Comparison of ENCODE assay signal across 2 cellular contexts in genomic region chr11:134779179-134779578, GRCh38.
TF ChIP-seq lines count a peak whose summit lies in the region.

No MANE protein-coding gene starts in this region.

TF ChIP-seq in liver, 16 proteins besides CTCF, POLR2A, EP300 and RAD21 (continued from another document):
- TF ChIP-seq REST (IDR thresholded peaks at IDR 0.05) (no peak), JUND (IDR thresholded peaks at IDR 0.05) (peak in 1 of 2 donors; percentile 87), EGR1 (IDR thresholded peaks at IDR 0.05; ENCODE audit: low read depth in 2 of 2) (peak in 1 of 2 donors; percentile 15), HNF4A (conservative IDR thresholded peaks at IDR 0.05) (peak; percentile 11 to 89), YY1 (IDR thresholded peaks at IDR 0.05) (peak; percentile 44)

TF ChIP-seq in HepG2, 621 proteins besides CTCF, POLR2A, EP300 and RAD21 (continued from another document):
- TF ChIP-seq E2F1 (CRISPR knock-in tag; IDR thresholded peaks at IDR 0.05) (no peak), ARID2 (CRISPR knock-in tag; IDR thresholded peaks at IDR 0.05; ENCODE audit: borderline replicate concordance) (no peak), ZNF672 (CRISPR knock-in tag; IDR thresholded peaks at IDR 0.05) (no peak)
TF ChIP-seq in HepG2: peak in this region for 0.
